18 cellular contexts compared by ENCODE assay signal in the genomic region with DNA sequence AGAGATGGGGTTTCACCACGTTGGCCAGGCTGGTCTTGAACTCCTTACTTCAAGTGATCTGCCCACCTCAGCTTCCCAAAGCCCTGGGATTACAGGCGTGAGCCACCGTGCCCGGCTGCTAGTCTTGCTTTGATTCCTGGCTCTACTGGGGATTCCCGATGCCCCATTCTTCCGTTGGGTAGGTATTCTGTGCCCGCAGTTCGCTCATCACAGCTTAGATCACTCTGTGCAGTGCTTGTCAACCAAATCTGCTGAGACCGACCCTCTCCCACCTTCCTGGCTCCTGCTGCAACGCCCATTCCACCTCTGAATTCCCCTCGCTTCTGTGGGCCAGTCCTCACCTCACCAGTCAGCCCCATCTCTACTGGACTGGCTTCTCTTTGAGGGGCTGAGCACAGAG. TPM values are rescaled to one million over a fixed set of nuclear protein-coding genes. Genes with fewer than 3 reads are reported as not detected.
DNase-seq lines count a peak whose midpoint lies in the region; ATAC-seq, FAIRE-seq and TF ChIP-seq lines count a peak whose summit lies in the region.
"Had no signal": no experiment of that assay in that cellular context is flagged by ENCODE, and none has a peak within 500 bp of the region (broad histone marks: within the 10 kb centered on the region; RNA-seq: fewer than 3 reads in every experiment).

No MANE protein-coding gene starts in this region.

- H3K4me1 ChIP-seq in pancreas: no peaks in the 10 kb centered on the region

- H3K27ac ChIP-seq in CD4-positive, alpha-beta T cell (ENCODE audit: low read depth, low read length): peak overlapping the region; percentile 80
- no peak overlapping the region for H3K27ac ChIP-seq in pancreas

- H3K27ac Mint-ChIP-seq in activated CD4-positive, alpha-beta T cell treated with anti-CD3 and anti-CD28 coated beads for 36 hours: peak overlapping the region; percentile 95
- H3K27ac Mint-ChIP-seq in CD4-positive, alpha-beta T cell: peak overlapping the region; percentile 100
- H3K27ac Mint-ChIP-seq in activated CD4-positive, alpha-beta memory T cell treated with anti-CD3 and anti-CD28 coated beads, Interleukin-2, amount 10 ng/mL, durations not matched to agents 7 days and 5 days: peak overlapping the region; percentile 98
- peak overlapping the region; percentile 94 to 99 (median 98) for H3K27ac Mint-ChIP-seq in naive thymus-derived CD8-positive, alpha-beta T cell

- H3K9me3 Mint-ChIP-seq in activated CD4-positive, alpha-beta T cell treated with anti-CD3 and anti-CD28 coated beads for 36 hours (ENCODE audit: low read depth): no peaks in the 10 kb centered on the region
- no peaks in the 10 kb centered on the region for H3K9me3 Mint-ChIP-seq in CD4-positive, alpha-beta T cell
- no peaks in the 10 kb centered on the region for H3K9me3 Mint-ChIP-seq in activated CD4-positive, alpha-beta memory T cell treated with anti-CD3 and anti-CD28 coated beads, Interleukin-2, amount 10 ng/mL, durations not matched to agents 7 days and 5 days
- H3K9me3 Mint-ChIP-seq in naive thymus-derived CD8-positive, alpha-beta T cell: no peaks in the 10 kb centered on the region

- H3K4me3 ChIP-seq in pancreas: no peak overlapping the region

- no peak for DNase-seq in activated CD4-positive, alpha-beta T cell treated with anti-CD3 and anti-CD28 coated beads for 36 hours
- DNase-seq in activated CD4-positive, alpha-beta T cell treated with anti-CD3 and anti-CD28 coated beads, Interleukin-2, amount 50 U/mL, for 4 hours: no peak
- DNase-seq in CD4-positive, alpha-beta T cell: no peak
- no peak for DNase-seq in activated CD4-positive, alpha-beta memory T cell treated with anti-CD3 and anti-CD28 coated beads, Interleukin-2, amount 10 ng/mL, durations not matched to agents 7 days and 5 days
- no peak for DNase-seq in naive thymus-derived CD8-positive, alpha-beta T cell
- no peak for DNase-seq in NCI-H2196 treated with DMSO at 0.1 percent for 48 hours (lab: John Stamatoyannopoulos, UW; ENCODE audit: unreplicated experiment)
- DNase-seq in pancreas: no peak
- DNase-seq in NCI-H82 (lab: John Stamatoyannopoulos, UW): no peak
- DNase-seq: central memory CD4-positive, alpha-beta T cell; head of caudate nucleus; KG1; NCI-H748 treated with DMSO at 0.1 percent for 48 hours; PC-3; stimulated activated naive CD4-positive, alpha-beta T cell treated with Interleukin-2 at 50 U/mL for 16 hours had no signal

- CTCF ChIA-PET in activated CD4-positive, alpha-beta T cell treated with anti-CD3 and anti-CD28 coated beads for 36 hours (lab: Charles Lee): interaction anchor here (0.6 to 2.0 kb wide), 6 partner anchors 13 to 63 kb away, joined by 3 to 11 read pairs (median 4); no protein-coding TSS in a partner anchor
- CTCF ChIA-PET in CD4-positive, alpha-beta T cell (lab: Charles Lee): interaction anchor here (0.5 to 3.8 kb wide), 5 partner anchors 13 to 94 kb away, joined by 3 to 18 read pairs (median 6); a partner anchor contains a TSS
- CTCF ChIA-PET in activated CD4-positive, alpha-beta memory T cell treated with anti-CD3 and anti-CD28 coated beads, Interleukin-2, amount 10 ng/mL, durations not matched to agents 7 days and 5 days (lab: Charles Lee): interaction anchor here (0.6 to 3.0 kb wide), 8 partner anchors 27 to 368 kb away, joined by 3 to 11 read pairs (median 4); no protein-coding TSS in a partner anchor

- no peaks in the 10 kb centered on the region for H3K9me3 ChIP-seq in CD4-positive, alpha-beta T cell (ENCODE audit: control insufficient read depth, low read length)
- no peaks in the 10 kb centered on the region for H3K9me3 ChIP-seq in pancreas

- no peaks in the 10 kb centered on the region for H3K27me3 Mint-ChIP-seq in activated CD4-positive, alpha-beta T cell treated with anti-CD3 and anti-CD28 coated beads for 36 hours
- no peaks in the 10 kb centered on the region for H3K27me3 Mint-ChIP-seq in CD4-positive, alpha-beta T cell
- no peaks in the 10 kb centered on the region for H3K27me3 Mint-ChIP-seq in activated CD4-positive, alpha-beta memory T cell treated with anti-CD3 and anti-CD28 coated beads, Interleukin-2, amount 10 ng/mL, durations not matched to agents 7 days and 5 days
- H3K27me3 Mint-ChIP-seq in naive thymus-derived CD8-positive, alpha-beta T cell: no peaks in the 10 kb centered on the region

- H3K4me3 Mint-ChIP-seq in activated CD4-positive, alpha-beta T cell treated with anti-CD3 and anti-CD28 coated beads for 36 hours: no peak overlapping the region
- H3K4me3 Mint-ChIP-seq in CD4-positive, alpha-beta T cell: peak overlapping the region; percentile 81
- peak overlapping the region; percentile 40 for H3K4me3 Mint-ChIP-seq in activated CD4-positive, alpha-beta memory T cell treated with anti-CD3 and anti-CD28 coated beads, Interleukin-2, amount 10 ng/mL, durations not matched to agents 7 days and 5 days
- peak overlapping the region in 8 of 10 donors; percentile 48 to 98 (median 73) for H3K4me3 Mint-ChIP-seq in naive thymus-derived CD8-positive, alpha-beta T cell
- H3K4me3 Mint-ChIP-seq: neural crest cell had no signal

- H3K4me1 Mint-ChIP-seq in activated CD4-positive, alpha-beta T cell treated with anti-CD3 and anti-CD28 coated beads for 36 hours: peaks cover 41% of the 10 kb centered on the region
- H3K4me1 Mint-ChIP-seq in CD4-positive, alpha-beta T cell (ENCODE audit: low read depth): peaks cover 48% of the 10 kb centered on the region
- H3K4me1 Mint-ChIP-seq in activated CD4-positive, alpha-beta memory T cell treated with anti-CD3 and anti-CD28 coated beads, Interleukin-2, amount 10 ng/mL, durations not matched to agents 7 days and 5 days: peaks cover 56% of the 10 kb centered on the region
- peaks cover 24 to 63% (median 55%) of the 10 kb centered on the region in 4 donors for H3K4me1 Mint-ChIP-seq in naive thymus-derived CD8-positive, alpha-beta T cell

- ATAC-seq in activated CD4-positive, alpha-beta T cell treated with anti-CD3 and anti-CD28 coated beads for 36 hours: no peak
- no peak for ATAC-seq in CD4-positive, alpha-beta T cell (ENCODE audit: poor library complexity)
- ATAC-seq in naive thymus-derived CD8-positive, alpha-beta T cell: no peak
- no peak for ATAC-seq in pancreas
- ATAC-seq: PC-3 had no signal

- TF ChIP-seq CTCF in CD4-positive, alpha-beta T cell (IDR thresholded peaks at IDR 0.05): no peak
- no peak for TF ChIP-seq CTCF in pancreas (IDR thresholded peaks at IDR 0.05)

- FAIRE-seq in pancreas (lab: Jason Lieb, UNC): no peak
- FAIRE-seq: A204.1, islet of Langerhans had no signal

- no peaks in the 10 kb centered on the region for H3K36me3 ChIP-seq in pancreas

- H3K27me3 ChIP-seq in CD4-positive, alpha-beta T cell (ENCODE audit: control insufficient read depth, insufficient read depth, low read length): no peaks in the 10 kb centered on the region
- no peaks in the 10 kb centered on the region for H3K27me3 ChIP-seq in pancreas

- H3K36me3 Mint-ChIP-seq in activated CD4-positive, alpha-beta T cell treated with anti-CD3 and anti-CD28 coated beads for 36 hours (ENCODE audit: low read depth): no peaks in the 10 kb centered on the region
- H3K36me3 Mint-ChIP-seq in CD4-positive, alpha-beta T cell (ENCODE audit: low read depth): peaks cover 24% of the 10 kb centered on the region
- H3K36me3 Mint-ChIP-seq in activated CD4-positive, alpha-beta memory T cell treated with anti-CD3 and anti-CD28 coated beads, Interleukin-2, amount 10 ng/mL, durations not matched to agents 7 days and 5 days (ENCODE audit: low read depth): peaks cover 46% of the 10 kb centered on the region
- no peaks in the 10 kb centered on the region for H3K36me3 Mint-ChIP-seq in naive thymus-derived CD8-positive, alpha-beta T cell

- intact Hi-C loops in activated CD4-positive, alpha-beta T cell treated with anti-CD3 and anti-CD28 coated beads for 36 hours (cut with DNase I, micrococcal nuclease): loop anchor here in 1 of 2 experiments (5.0 kb wide), 1 partner anchor 59 kb away; a partner anchor contains a TSS
- intact Hi-C loops in CD4-positive, alpha-beta T cell (cut with DNase I, micrococcal nuclease): loop anchor here in 1 of 2 experiments (5.0 kb wide), 1 partner anchor 106 kb away; a partner anchor contains a TSS
- intact Hi-C loops in pancreas (cut with DNase I): no loop called here

- POLR2A ChIA-PET in activated CD4-positive, alpha-beta T cell treated with anti-CD3 and anti-CD28 coated beads for 36 hours (lab: Charles Lee): no interaction called here
- POLR2A ChIA-PET in CD4-positive, alpha-beta T cell (lab: Charles Lee): interaction anchor here (0.8 to 8.6 kb wide), 6 partner anchors 13 to 106 kb away, joined by 3 to 185 read pairs (median 16); a partner anchor contains a TSS
- POLR2A ChIA-PET in activated CD4-positive, alpha-beta memory T cell treated with anti-CD3 and anti-CD28 coated beads, Interleukin-2, amount 10 ng/mL, durations not matched to agents 7 days and 5 days (lab: Charles Lee): interaction anchor here (0.8 to 8.1 kb wide), 7 partner anchors 13 to 105 kb away, joined by 3 to 104 read pairs (median 6); a partner anchor contains a TSS
- POLR2A ChIA-PET in naive thymus-derived CD8-positive, alpha-beta T cell (lab: Charles Lee): interaction anchor here (0.6 to 19.3 kb wide), 12 partner anchors 10 to 1342 kb away, joined by 3 to 802 read pairs (median 4); a partner anchor contains a TSS

- 65 to 82% methylated on average over 11 of the region's 11 CpGs for WGBS in pancreas, 2 donors

RNA-seq across cellular contexts. Expression of a gene that starts 4.6 kb away (rescaled TPM):
- 10 to 100 TPM; 21.0 to 23.7 TPM for total RNA-seq in activated CD4-positive, alpha-beta T cell treated with anti-CD3 and anti-CD28 coated beads for 36 hours
- 10 to 100 TPM; 36.3 to 38.0 TPM for total RNA-seq in CD4-positive, alpha-beta T cell
- total RNA-seq in activated CD4-positive, alpha-beta memory T cell treated with anti-CD3 and anti-CD28 coated beads, Interleukin-2, amount 10 ng/mL, durations not matched to agents 7 days and 5 days: 10 to 100 TPM; 29.7 to 33.3 TPM
- total RNA-seq in naive thymus-derived CD8-positive, alpha-beta T cell: 10 to 100 TPM; 70.2 to 73.1 TPM
- polyA plus RNA-seq in naive thymus-derived CD8-positive, alpha-beta T cell: 10 to 100 TPM; 15.2 to 34.2 (median 27.7) TPM
- 10 to 100 TPM in 3 of 6 donors, 1 to 10 TPM in 3; 7.3 to 16.1 (median 10.8) TPM for total RNA-seq in pancreas
- polyA plus RNA-seq in pancreas: 10 to 100 TPM; 28.2 to 36.9 TPM

RNA-seq across cellular contexts. Expression of a gene that starts 16.1 kb away (rescaled TPM):
- 1 to 10 TPM in 1 of 2 experiments, under 1 TPM in 1; 0.90 to 1.1 TPM for total RNA-seq in activated CD4-positive, alpha-beta T cell treated with anti-CD3 and anti-CD28 coated beads for 36 hours
- total RNA-seq in CD4-positive, alpha-beta T cell: 1 to 10 TPM; 4.3 to 6.3 TPM
- total RNA-seq in activated CD4-positive, alpha-beta memory T cell treated with anti-CD3 and anti-CD28 coated beads, Interleukin-2, amount 10 ng/mL, durations not matched to agents 7 days and 5 days: under 1 TPM; 0.58 to 0.63 TPM
- total RNA-seq in naive thymus-derived CD8-positive, alpha-beta T cell: 1 to 10 TPM; 3.5 to 4.7 TPM
- under 1 TPM in 2 of 3 donors, not detected in 1; 0.07 to 0.20 TPM for polyA plus RNA-seq in naive thymus-derived CD8-positive, alpha-beta T cell
- 1 to 10 TPM in 2 of 6 donors, under 1 TPM in 4; 0.09 to 4.6 (median 0.70) TPM for total RNA-seq in pancreas
- 1 to 10 TPM; 3.0 to 3.7 TPM for polyA plus RNA-seq in pancreas
- total RNA-seq: PC-3, SK-MEL-5 had no signal

RNA-seq across cellular contexts. Expression of a gene that starts 58.7 kb away (rescaled TPM):
- total RNA-seq in activated CD4-positive, alpha-beta T cell treated with anti-CD3 and anti-CD28 coated beads for 36 hours: 10 to 100 TPM; 13.7 to 18.3 TPM
- total RNA-seq in CD4-positive, alpha-beta T cell: 10 to 100 TPM; 66.7 to 67.4 TPM
- 100 to 1,000 TPM; 420 TPM for total RNA-seq in activated CD4-positive, alpha-beta memory T cell treated with anti-CD3 and anti-CD28 coated beads, Interleukin-2, amount 10 ng/mL, durations not matched to agents 7 days and 5 days
- total RNA-seq in naive thymus-derived CD8-positive, alpha-beta T cell: 10 to 100 TPM; 64.4 to 65.0 TPM
- 10 to 100 TPM in 1 of 3 donors, 1 to 10 TPM in 2; 4.4 to 30.1 (median 5.6) TPM for polyA plus RNA-seq in naive thymus-derived CD8-positive, alpha-beta T cell
- total RNA-seq in pancreas: 10 to 100 TPM in 2 of 6 donors, 1 to 10 TPM in 4; 1.2 to 21.3 (median 4.8) TPM
- polyA plus RNA-seq in pancreas: 1 to 10 TPM; 1.9 to 7.5 TPM

Comparison
In these comparisons a context has a peak if more than half of its experiments do, and no peak if none do; other contexts are left out.
1. RNA of a gene that starts 58.7 kb away (total RNA-seq): 420 TPM in activated CD4-positive, alpha-beta memory T cell treated with anti-CD3 and anti-CD28 coated beads, Interleukin-2, amount 10 ng/mL, durations not matched to agents 7 days and 5 days; 66.7 to 67.4 TPM in CD4-positive, alpha-beta T cell, 64.4 to 65.0 TPM in naive thymus-derived CD8-positive, alpha-beta T cell, 13.7 to 18.3 TPM in activated CD4-positive, alpha-beta T cell treated with anti-CD3 and anti-CD28 coated beads for 36 hours and 1.2 to 21.3 TPM in pancreas; every median in the first group is over 4 times any median in the second.
2. Peak in every context shown above with its lines, with median percentiles within 50 percentile points of each other: H3K27ac Mint-ChIP-seq.